In the genomic region with DNA sequence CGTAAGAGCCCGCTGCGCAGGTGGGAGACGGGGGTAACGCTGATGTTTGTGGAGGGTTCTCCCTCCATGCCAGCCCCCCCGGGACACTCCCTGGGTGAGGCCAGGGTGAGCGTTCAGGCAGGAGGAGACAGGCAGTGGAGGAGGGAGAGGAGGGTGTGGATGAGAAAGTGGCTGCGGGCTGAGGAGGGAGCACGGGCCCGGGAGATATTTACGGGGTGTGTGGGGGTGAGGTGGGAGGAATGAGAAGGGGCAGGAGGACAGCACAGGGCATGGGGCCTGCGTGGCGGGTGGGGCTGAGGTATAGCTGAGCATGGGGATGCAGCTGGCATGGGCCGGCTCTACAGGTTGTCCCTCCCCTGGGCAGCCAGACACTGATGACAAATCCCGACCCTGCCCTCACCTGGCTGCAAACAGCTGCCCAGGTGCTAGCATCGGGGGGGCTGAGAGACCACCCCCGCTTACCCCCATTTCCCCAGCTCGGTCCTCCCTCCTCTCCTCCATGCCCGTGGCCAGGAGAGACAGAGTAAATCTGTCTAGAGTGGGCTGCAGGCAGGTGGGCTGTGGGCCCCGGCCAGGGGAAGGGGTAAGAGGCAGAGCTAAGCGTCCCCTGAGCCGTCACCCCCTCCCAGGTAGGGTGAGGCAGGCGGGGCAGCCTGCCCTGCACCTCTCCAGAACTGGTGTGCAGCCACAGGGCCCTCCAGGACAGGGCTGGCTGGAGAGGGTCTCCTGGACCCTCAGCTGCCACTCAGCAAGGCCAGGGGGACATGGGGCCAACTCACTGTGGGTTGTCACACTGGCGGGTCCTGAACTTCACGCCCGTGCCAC, we compare ENCODE assay signal across 24 cellular contexts.
"Had no signal": no experiment of that assay in that cellular context is flagged by ENCODE, and none has a peak within 500 bp of the region (broad histone marks: within the 10 kb centered on the region; RNA-seq: fewer than 3 reads in every experiment).

No MANE protein-coding gene starts in this region.

- H3K9me3 ChIP-seq: left lung, pancreas, psoas muscle, thoracic aorta, uterus had no signal

- DNase-seq: activated CD4-positive, alpha-beta memory T cell treated with anti-CD3 and anti-CD28 coated beads, Interleukin-2, amount 10 ng/mL, durations not matched to agents 7 days and 5 days; activated CD4-positive, alpha-beta T cell treated with anti-CD3 and anti-CD28 coated beads, Interleukin-2, amount 10 ng/mL, durations not matched to agents 24 days and 14 days; activated CD4-positive, CD25-positive, alpha-beta regulatory T cell treated with anti-CD3 and anti-CD28 coated beads, Interleukin-2, amount 50 U/mL, for 72 hours; activated CD8-positive, alpha-beta memory T cell treated with anti-CD3 and anti-CD28 coated beads, Interleukin-2, amount 50 U/mL, for 48 hours; activated gamma-delta T cell; activated naive CD4-positive, alpha-beta T cell treated with anti-CD3 and anti-CD28 coated beads, Interleukin-2, amount 10 ng/mL, durations not matched to agents 7 days and 5 days; activated naive CD8-positive, alpha-beta T cell treated with anti-CD3 and anti-CD28 coated beads, Interleukin-2, amount 10 ng/mL, durations not matched to agents 7 days and 5 days; activated T-cell treated with anti-CD3 and anti-CD28 coated beads, Interleukin-2, amount 50 U/mL, for 24 hours; brain microvascular endothelial cell; foreskin fibroblast; hippocampal formation; naive B cell; nephron progenitor cell; psoas muscle; stimulated activated CD4-positive, alpha-beta T cell treated with anti-CD3 and anti-CD28 coated beads, Interleukin-2, amount 100 ng/mL, for 48 hours; stimulated activated naive CD8-positive, alpha-beta T cell treated with anti-CD3 and anti-CD28 coated beads, Interleukin-15, Interleukin-2, amounts not matched to agents 100 U/mL and 50 U/mL, for 24 hours; T-helper 17 cell; T1000; trophoblast cell; uterus had no signal

- H3K4me3 ChIP-seq: left lung, lung, pancreas, psoas muscle, thoracic aorta, uterus had no signal

- H3K4me1 ChIP-seq: left lung, pancreas, psoas muscle, uterus had no signal

- ATAC-seq: left lung; pancreas; psoas muscle; stimulated activated naive CD8-positive, alpha-beta T cell treated with anti-CD3 and anti-CD28 coated beads, Interleukin-15, Interleukin-2, amounts not matched to agents 100 U/mL and 50 U/mL, for 24 hours; T-helper 17 cell had no signal

- H3K36me3 ChIP-seq: brain microvascular endothelial cell, left lung, pancreas, thoracic aorta, uterus had no signal

- H3K27me3 ChIP-seq: brain microvascular endothelial cell, pancreas, uterus had no signal

- H3K27ac ChIP-seq: brain microvascular endothelial cell, left lung, pancreas, psoas muscle, thoracic aorta, uterus had no signal
